Comparison of ENCODE assay signal across 8 cellular contexts in genomic region chr19:49056101-49056901, GRCh38. TPM values are rescaled to one million over a fixed set of nuclear protein-coding genes. Genes with fewer than 3 reads are reported as not detected.
A peak's percentile ranks its signal among the peaks of the same experiment; 100 is the strongest.
DNase-seq lines count a peak whose midpoint lies in the region; ATAC-seq, FAIRE-seq and TF ChIP-seq lines count a peak whose summit lies in the region.

No MANE protein-coding gene starts in this region.

- no peak overlapping the region for H2BK15ac ChIP-seq in H1 (ENCODE audit: low read length)

- no peak for FAIRE-seq in H1 (lab: Jason Lieb, UNC)

- no peak overlapping the region for H2AK5ac ChIP-seq in H1 (ENCODE audit: low read depth, low read length)

- peaks cover 6% of the 10 kb centered on the region; the same call in 1 of the 2 replicates for H3K23me2 ChIP-seq in H1 (ENCODE audit: low read depth, low read length)

- peaks cover 0 to 2% of the 10 kb centered on the region in 2 experiments for H4K20me1 ChIP-seq in H1 (replicated peaks in 1 of 2; ENCODE audit: control insufficient read depth in 1 of 2, insufficient read depth in 2 of 2, low read length in 2 of 2)

- H3K4me1 ChIP-seq in H1 (replicated peaks in 1 of 4; ENCODE audit: control insufficient read depth in 3 of 4, insufficient read depth in 4 of 4, low read length in 3 of 4) (peaks cover 0 to 11% (median 9%) of the 10 kb centered on the region in 4 experiments; a peak in 6 of 7 replicates), mesodermal cell (ENCODE audit: control insufficient read depth, insufficient read depth, low read length, poor library complexity, severe bottlenecking) (no peaks in the 10 kb centered on the region)

- H3K4me3 ChIP-seq in GM12864 (ENCODE audit: low read depth, low read length) (peak overlapping the region; percentile 46), LNCaP clone FGC (ENCODE audit: low read depth, low read length) (peak overlapping the region; percentile 47), H1 (ENCODE audit: extremely low read depth in 1 of 4, insufficient read depth in 2 of 4, low read depth in 3 of 4, low read length in 4 of 4) (peak overlapping the region; percentile 36 to 64 (median 50)), mesodermal cell (ENCODE audit: extremely low read depth, insufficient read depth, low read length, poor library complexity, severe bottlenecking) (peak overlapping the region; percentile 44)

- no peak overlapping the region for H3K23ac ChIP-seq in H1 (ENCODE audit: insufficient read length)

- H4K5ac ChIP-seq in H1 (ENCODE audit: insufficient read length, low read depth, low read length), result no peak overlapping the region

- H3K56ac ChIP-seq in H1 (replicated peaks; ENCODE audit: insufficient read length, low read depth, low read length), result no peak overlapping the region

- no peak overlapping the region; a peak in 1 of 7 replicates for H3K9ac ChIP-seq in H1 (replicated peaks in 1 of 4; ENCODE audit: extremely low read depth in 1 of 4, low read depth in 3 of 4, low read length in 3 of 4)

- POLR2A ChIA-PET in activated CD4-positive, alpha-beta memory T cell treated with anti-CD3 and anti-CD28 coated beads for 36 hours (lab: Charles Lee), result interaction anchor here (0.6 kb wide), 1 partner anchor 350 kb away, joined by 3 read pairs; no protein-coding TSS in a partner anchor
- POLR2A ChIA-PET in H1 (lab: Charles Lee; ENCODE audit: partially characterized antibody), result interaction anchor here (0.6 to 1.2 kb wide), 2 partner anchors 39 to 42 kb away, joined by 3 read pairs; no protein-coding TSS in a partner anchor

- no peak overlapping the region for H2BK5ac ChIP-seq in H1 (ENCODE audit: low read depth, low read length)

- peak overlapping the region; percentile 81; the same call in 1 of the 2 replicates for H2AFZ ChIP-seq in H1 (ENCODE audit: low read length)

- no peak overlapping the region; the same call in none of the 2 replicates for H3K18ac ChIP-seq in H1 (ENCODE audit: extremely low read depth, low read length)

- no peak for TF ChIP-seq EP300 in H1 (IDR thresholded peaks at IDR 0.05; ENCODE audit: borderline replicate concordance in 1 of 2, low read depth in 2 of 2, low read length in 2 of 2)

- H3K79me2 ChIP-seq in H1 (ENCODE audit: control insufficient read depth in 1 of 2, insufficient read depth in 2 of 2, low read length in 2 of 2), result no peaks in the 10 kb centered on the region

- H3K14ac ChIP-seq in H1 (ENCODE audit: insufficient read length), result no peak overlapping the region

- H3K27me3 ChIP-seq in H1 (replicated peaks in 1 of 4; ENCODE audit: control insufficient read depth in 3 of 4, extremely low read depth in 1 of 4, insufficient read depth in 3 of 4, low read length in 3 of 4), result peaks cover 10 to 48% (median 44%) of the 10 kb centered on the region in 4 experiments

- no peaks in the 10 kb centered on the region for H3K9me3 ChIP-seq in H1 (ENCODE audit: insufficient read depth in 2 of 2, low read depth in 1 of 2, low read length in 1 of 2)
- no peaks in the 10 kb centered on the region for H3K9me3 ChIP-seq in mesodermal cell (ENCODE audit: control insufficient read depth, low read length)

- CTCF ChIA-PET in activated CD4-positive, alpha-beta memory T cell treated with anti-CD3 and anti-CD28 coated beads for 36 hours (lab: Charles Lee), result interaction anchor here (0.6 to 2.4 kb wide), 6 partner anchors 41 to 261 kb away, joined by 3 to 11 read pairs (median 4); partner anchors contain the start of gene RUVBL2
- CTCF ChIA-PET in H1 (lab: Charles Lee; ENCODE audit: partially characterized antibody), result interaction anchor here (0.8 to 1.2 kb wide), 2 partner anchors 13 to 166 kb away, joined by 3 read pairs; no protein-coding TSS in a partner anchor

- TF ChIP-seq RAD21 in H1 (IDR thresholded peaks at IDR 0.05 in 1 of 2, conservative IDR thresholded peaks at IDR 0.05 in 1 of 2; ENCODE audit: low read depth in 2 of 2, low read length in 2 of 2), result peak in 1 of 2 experiments; percentile 12; a peak in 1 of 4 replicates

- H3K36me3 Mint-ChIP-seq in activated CD4-positive, alpha-beta memory T cell treated with anti-CD3 and anti-CD28 coated beads for 36 hours, result no peaks in the 10 kb centered on the region

- peak overlapping the region; percentile 48 for H3K4me3 Mint-ChIP-seq in activated CD4-positive, alpha-beta memory T cell treated with anti-CD3 and anti-CD28 coated beads for 36 hours

- no peaks in the 10 kb centered on the region for H3K36me3 ChIP-seq in H1 (ENCODE audit: control insufficient read depth in 2 of 4, insufficient read depth in 4 of 4, low read length in 3 of 4)
- H3K36me3 ChIP-seq in mesodermal cell (ENCODE audit: control insufficient read depth, insufficient read depth, low read length), result no peaks in the 10 kb centered on the region

- H3K27ac Mint-ChIP-seq in activated CD4-positive, alpha-beta memory T cell treated with anti-CD3 and anti-CD28 coated beads for 36 hours, result no peak overlapping the region

- TF ChIP-seq POLR2A in H1 (IDR thresholded peaks at IDR 0.05; ENCODE audit: control extremely low read depth in 1 of 2, low read depth in 2 of 2, low read length in 2 of 2), result no peak

- intact Hi-C loops in activated CD4-positive, alpha-beta memory T cell treated with anti-CD3 and anti-CD28 coated beads for 36 hours (cut with micrococcal nuclease), result no loop called here

- no peak overlapping the region for H2BK12ac ChIP-seq in H1 (ENCODE audit: low read depth, low read length)

- WGBS in H1 (ENCODE audit: extremely low coverage in 1 of 2, insufficient coverage in 1 of 2, insufficient read length in 1 of 2, insufficient replicate concordance in 2 of 2, low coverage in 1 of 2, low lambda C conversion rate in 2 of 2, missing lambda C conversion rate in 1 of 2), 2 experiments, result 5% methylated on average over 54 of the region's 63 CpGs; no CpG with 5 or more reads in 1 of the 2 experiments
- 3% methylated on average over 43 to 51 of the region's 63 CpGs for WGBS in mesodermal cell (ENCODE audit: insufficient coverage in 2 of 2), 2 experiments

- H3K9me3 Mint-ChIP-seq in activated CD4-positive, alpha-beta memory T cell treated with anti-CD3 and anti-CD28 coated beads for 36 hours, result no peaks in the 10 kb centered on the region

- H4K8ac ChIP-seq in H1 (ENCODE audit: extremely low read depth, insufficient read depth, low read length), result peak overlapping the region; percentile 68

- H3K27me3 Mint-ChIP-seq in activated CD4-positive, alpha-beta memory T cell treated with anti-CD3 and anti-CD28 coated beads for 36 hours, result peaks cover 24% of the 10 kb centered on the region

- no peak overlapping the region for H4K91ac ChIP-seq in H1 (replicated peaks; ENCODE audit: insufficient read length, low read length)

- TF ChIP-seq CTCF in GM12864 (IDR thresholded peaks at IDR 0.05; ENCODE audit: low read depth, low read length, missing control alignments) (no peak), LNCaP clone FGC (IDR thresholded peaks at IDR 0.05; ENCODE audit: control insufficient read depth, extremely low read depth, insufficient read depth) (no peak), H1 (IDR thresholded peaks at IDR 0.05; ENCODE audit: control extremely low read depth in 1 of 3, insufficient read depth in 1 of 3, low read depth in 1 of 3, low read length in 3 of 3) (peak; percentile 13 to 34 (median 28); a peak in 2 of 4 replicates)

- H3K4me2 ChIP-seq in H1 (ENCODE audit: insufficient read depth in 1 of 2, low read depth in 2 of 2, low read length in 2 of 2), result peak overlapping the region; percentile 80 to 83

- no peak overlapping the region for H2BK120ac ChIP-seq in H1 (replicated peaks; ENCODE audit: low read depth, low read length)

- no peak overlapping the region for H3K4ac ChIP-seq in H1 (replicated peaks; ENCODE audit: insufficient read length, low read depth, low read length)

- no peak for DNase-seq in GM12864 (ENCODE audit: low read depth)
- DNase-seq in LNCaP clone FGC (ENCODE audit: low read depth), result no peak
- peak; percentile 66 for DNase-seq in activated CD4-positive, alpha-beta memory T cell treated with anti-CD3 and anti-CD28 coated beads for 36 hours
- peak in 1 of 2 experiments; percentile 89 for DNase-seq in H1 (ENCODE audit: low read depth in 1 of 2, low spot score in 2 of 2)
- DNase-seq in stimulated activated naive CD4-positive, alpha-beta T cell treated with Interleukin-2 at 50 U/mL for 16 hours (lab: John Stamatoyannopoulos, UW), result peak; percentile 41
- DNase-seq in NK-92 treated with Interleukin-12 subunit alpha and Interleukin-12 subunit beta, amount 100 ng/mL, for 24 hours (lab: John Stamatoyannopoulos, UW), result no peak

- H2BK20ac ChIP-seq in H1 (ENCODE audit: low read length), result no peak overlapping the region

- H3K27ac ChIP-seq in H1 (ENCODE audit: low read depth, low read length) (no peak overlapping the region), mesodermal cell (ENCODE audit: low read depth, low read length, severe bottlenecking) (no peak overlapping the region)

- H3K79me1 ChIP-seq in H1 (ENCODE audit: low read depth, low read length), result no peaks in the 10 kb centered on the region

- no peak for ATAC-seq in GM18520 (IDR thresholded peaks at IDR 0.05; ENCODE audit: unreplicated experiment)

- H3K4me1 Mint-ChIP-seq in activated CD4-positive, alpha-beta memory T cell treated with anti-CD3 and anti-CD28 coated beads for 36 hours (ENCODE audit: low read depth), result peaks cover 21% of the 10 kb centered on the region

RNA-seq across cellular contexts. Expression of gene CGB7, which starts 1.2 kb away (rescaled TPM):
- total RNA-seq in activated CD4-positive, alpha-beta memory T cell treated with anti-CD3 and anti-CD28 coated beads for 36 hours, result not detected
- total RNA-seq in H1 (2021; fragmentation: NEBNext Ultra II Directional; extraction: Animal tissue kit (Norgen Biotek cat#: 25700)), result 0.52 and 1.2 TPM in 2 replicates
- 2.2 and 3.8 TPM in 2 replicates for polyA plus RNA-seq in H1 (2011; rRNA removed)
- 3.5 TPM for polyA plus RNA-seq in H1 (2011; cell fraction: cytosol; rRNA removed)
- polyA plus RNA-seq in H1 (2011; cell fraction: nucleus; rRNA removed), result 21.3 TPM
- 0.40 to 2.9 TPM (median 1.7 TPM) in 4 replicates for polyA plus RNA-seq in H1 (2012, experiment 1 of 2)
- polyA plus RNA-seq in H1 (2012, experiment 2 of 2), result 0.87 TPM
- polyA plus RNA-seq in H1 (2013, experiment 1 of 2), result 1.1 TPM
- polyA plus RNA-seq in H1 (2013, experiment 2 of 2), result 1.1 TPM
- polyA minus RNA-seq in H1 (2011; rRNA and poly(A)+ RNA removed), result 0.29 and 0.57 TPM in 2 replicates
- not detected for polyA minus RNA-seq in H1 (2011; cell fraction: cytosol; rRNA and poly(A)+ RNA removed)
- polyA minus RNA-seq in H1 (2011; cell fraction: nucleus; rRNA and poly(A)+ RNA removed), result 1.3 TPM
- 3.1 TPM for polyA plus RNA-seq in mesodermal cell (2013, experiment 1 of 2)
- polyA plus RNA-seq in mesodermal cell (2013, experiment 2 of 2), result 3.2 TPM

RNA-seq across cellular contexts. Expression of gene CGB8, which starts 7.4 kb away (rescaled TPM):
- not detected for total RNA-seq in activated CD4-positive, alpha-beta memory T cell treated with anti-CD3 and anti-CD28 coated beads for 36 hours
- 0.46 TPM in 1 of 2 replicates, not detected in the other for total RNA-seq in H1 (2021; fragmentation: NEBNext Ultra II Directional; extraction: Animal tissue kit (Norgen Biotek cat#: 25700))
- 0.09 and 0.22 TPM in 2 replicates for polyA plus RNA-seq in H1 (2011; rRNA removed)
- polyA plus RNA-seq in H1 (2011; cell fraction: cytosol; rRNA removed), result not detected
- not detected for polyA plus RNA-seq in H1 (2011; cell fraction: nucleus; rRNA removed)
- not detected in 4 replicates for polyA plus RNA-seq in H1 (2012, experiment 1 of 2)
- not detected for polyA plus RNA-seq in H1 (2012, experiment 2 of 2)
- not detected for polyA plus RNA-seq in H1 (2013, experiment 1 of 2)
- polyA plus RNA-seq in H1 (2013, experiment 2 of 2), result not detected
- polyA minus RNA-seq in H1 (2011; rRNA and poly(A)+ RNA removed), result not detected in 2 replicates
- not detected for polyA minus RNA-seq in H1 (2011; cell fraction: cytosol; rRNA and poly(A)+ RNA removed)
- polyA minus RNA-seq in H1 (2011; cell fraction: nucleus; rRNA and poly(A)+ RNA removed), result not detected
- polyA plus RNA-seq in mesodermal cell (2013, experiment 1 of 2), result not detected
- not detected for polyA plus RNA-seq in mesodermal cell (2013, experiment 2 of 2)

RNA-seq across cellular contexts. Expression of gene NTF4, which starts 8.3 kb away (rescaled TPM):
- not detected for total RNA-seq in activated CD4-positive, alpha-beta memory T cell treated with anti-CD3 and anti-CD28 coated beads for 36 hours
- total RNA-seq in H1 (2021; fragmentation: NEBNext Ultra II Directional; extraction: Animal tissue kit (Norgen Biotek cat#: 25700)), result 2.8 and 3.1 TPM in 2 replicates
- 5.3 and 6.5 TPM in 2 replicates for polyA plus RNA-seq in H1 (2011; rRNA removed)
- polyA plus RNA-seq in H1 (2011; cell fraction: cytosol; rRNA removed), result 5.4 TPM
- 13.6 TPM for polyA plus RNA-seq in H1 (2011; cell fraction: nucleus; rRNA removed)
- 0.80 to 5.3 TPM (median 4.3 TPM) in 4 replicates for polyA plus RNA-seq in H1 (2012, experiment 1 of 2)
- 2.3 TPM for polyA plus RNA-seq in H1 (2012, experiment 2 of 2)
- 2.7 TPM for polyA plus RNA-seq in H1 (2013, experiment 1 of 2)
- 2.7 TPM for polyA plus RNA-seq in H1 (2013, experiment 2 of 2)
- polyA minus RNA-seq in H1 (2011; rRNA and poly(A)+ RNA removed), result 0.59 and 0.82 TPM in 2 replicates
- 1.2 TPM for polyA minus RNA-seq in H1 (2011; cell fraction: cytosol; rRNA and poly(A)+ RNA removed)
- 3.4 TPM for polyA minus RNA-seq in H1 (2011; cell fraction: nucleus; rRNA and poly(A)+ RNA removed)
- polyA plus RNA-seq in mesodermal cell (2013, experiment 1 of 2), result 1.8 TPM
- 2.0 TPM for polyA plus RNA-seq in mesodermal cell (2013, experiment 2 of 2)

RNA-seq across cellular contexts. Expression of gene CGB5, which starts 12.7 kb away (rescaled TPM):
- not detected for total RNA-seq in activated CD4-positive, alpha-beta memory T cell treated with anti-CD3 and anti-CD28 coated beads for 36 hours
- 0.63 TPM in 1 of 2 replicates, not detected in the other for total RNA-seq in H1 (2021; fragmentation: NEBNext Ultra II Directional; extraction: Animal tissue kit (Norgen Biotek cat#: 25700))
- polyA plus RNA-seq in H1 (2011; rRNA removed), result 0.68 and 0.83 TPM in 2 replicates
- polyA plus RNA-seq in H1 (2011; cell fraction: cytosol; rRNA removed), result 0.16 TPM
- 0.51 TPM for polyA plus RNA-seq in H1 (2011; cell fraction: nucleus; rRNA removed)
- 0.25 to 0.85 TPM (median 0.29 TPM) in 3 of 4 replicates, not detected in the other for polyA plus RNA-seq in H1 (2012, experiment 1 of 2)
- polyA plus RNA-seq in H1 (2012, experiment 2 of 2), result not detected
- 0.14 TPM for polyA plus RNA-seq in H1 (2013, experiment 1 of 2)
- 0.22 TPM for polyA plus RNA-seq in H1 (2013, experiment 2 of 2)
- polyA minus RNA-seq in H1 (2011; rRNA and poly(A)+ RNA removed), result 0.22 TPM in 1 of 2 replicates, not detected in the other
- not detected for polyA minus RNA-seq in H1 (2011; cell fraction: cytosol; rRNA and poly(A)+ RNA removed)
- polyA minus RNA-seq in H1 (2011; cell fraction: nucleus; rRNA and poly(A)+ RNA removed), result not detected
- not detected for polyA plus RNA-seq in mesodermal cell (2013, experiment 1 of 2)
- not detected for polyA plus RNA-seq in mesodermal cell (2013, experiment 2 of 2)

RNA-seq across cellular contexts. Expression of gene KCNA7, which starts 16.2 kb away (rescaled TPM):
- total RNA-seq in activated CD4-positive, alpha-beta memory T cell treated with anti-CD3 and anti-CD28 coated beads for 36 hours, result not detected
- total RNA-seq in H1 (2021; fragmentation: NEBNext Ultra II Directional; extraction: Animal tissue kit (Norgen Biotek cat#: 25700)), result 0.10 and 0.17 TPM in 2 replicates
- polyA plus RNA-seq in H1 (2011; rRNA removed), result 0.06 and 0.09 TPM in 2 replicates
- polyA plus RNA-seq in H1 (2011; cell fraction: cytosol; rRNA removed), result 0.13 TPM
- 0.10 TPM for polyA plus RNA-seq in H1 (2011; cell fraction: nucleus; rRNA removed)
- polyA plus RNA-seq in H1 (2012, experiment 1 of 2), result 0.15 to 0.23 TPM (median 0.18 TPM) in 4 replicates
- not detected for polyA plus RNA-seq in H1 (2012, experiment 2 of 2)
- 0.08 TPM for polyA plus RNA-seq in H1 (2013, experiment 1 of 2)
- polyA plus RNA-seq in H1 (2013, experiment 2 of 2), result 0.07 TPM
- 0.09 and 0.24 TPM in 2 replicates for polyA minus RNA-seq in H1 (2011; rRNA and poly(A)+ RNA removed)
- not detected for polyA minus RNA-seq in H1 (2011; cell fraction: cytosol; rRNA and poly(A)+ RNA removed)
- polyA minus RNA-seq in H1 (2011; cell fraction: nucleus; rRNA and poly(A)+ RNA removed), result 0.20 TPM
- polyA plus RNA-seq in mesodermal cell (2013, experiment 1 of 2), result 0.07 TPM
- polyA plus RNA-seq in mesodermal cell (2013, experiment 2 of 2), result not detected

Comparison
In these comparisons a context has a peak if more than half of its experiments do, and no peak if none do; other contexts are left out.
1. DNase-seq: peak in activated CD4-positive, alpha-beta memory T cell treated with anti-CD3 and anti-CD28 coated beads for 36 hours (single experiment) and stimulated activated naive CD4-positive, alpha-beta T cell treated with Interleukin-2 at 50 U/mL for 16 hours (single experiment); none in GM12864 (single experiment), LNCaP clone FGC (single experiment) and NK-92 treated with Interleukin-12 subunit alpha and Interleukin-12 subunit beta, amount 100 ng/mL, for 24 hours (single experiment).
2. CTCF ChIP-seq: peak in H1 (3 of 3); none in GM12864 (single experiment) and LNCaP clone FGC (single experiment).
3. Peak in every context shown above with its lines, with median percentiles within 50 percentile points of each other: H3K4me3 ChIP-seq.